Comparison of ENCODE assay signal across 10 cellular contexts in genomic region chr1:34590211-34590623, GRCh38.
DNase-seq lines count a peak whose midpoint lies in the region; ATAC-seq and TF ChIP-seq lines count a peak whose summit lies in the region.
"Had no signal": no experiment of that assay in that cellular context is flagged by ENCODE, and none has a peak within 500 bp of the region (broad histone marks: within the 10 kb centered on the region; RNA-seq: fewer than 3 reads in every experiment).

No MANE protein-coding gene starts in this region.

- no peak overlapping the region for H3K4me3 Mint-ChIP-seq in CD8-positive, alpha-beta T cell

- ATAC-seq in CD8-positive, alpha-beta T cell, result no peak
- no peak for ATAC-seq in HG02678 (IDR thresholded peaks at IDR 0.05; ENCODE audit: unreplicated experiment)

- TF ChIP-seq CTCF in kidney epithelial cell (IDR thresholded peaks at IDR 0.05; ENCODE audit: insufficient read depth, low read length, poor library complexity, severe bottlenecking), result no peak
- no peak for TF ChIP-seq CTCF in CD8-positive, alpha-beta T cell (IDR thresholded peaks at IDR 0.05)

- no peaks in the 10 kb centered on the region for H3K36me3 Mint-ChIP-seq in CD8-positive, alpha-beta T cell

- H3K4me3 ChIP-seq in kidney epithelial cell (ENCODE audit: low read depth, low read length), result no peak overlapping the region
- H3K4me3 ChIP-seq in CD8-positive, alpha-beta T cell (ENCODE audit: low read depth, low read length), result no peak overlapping the region
- H3K4me3 ChIP-seq: ovary had no signal

- H3K27me3 Mint-ChIP-seq in CD8-positive, alpha-beta T cell (ENCODE audit: low read depth), result peaks cover 4% of the 10 kb centered on the region

- DNase-seq in ELR (ENCODE audit: low read depth) (peak; percentile 2), NCI-H187 treated with DMSO at 0.1 percent for 48 hours (lab: John Stamatoyannopoulos, UW) (peak; percentile 89), SHP77 (lab: John Stamatoyannopoulos, UW) (peak; percentile 42 to 66), kidney epithelial cell (ENCODE audit: low read depth) (peak; percentile 59), C1 segment of cervical spinal cord (lab: John Stamatoyannopoulos, UW) (no peak)
- DNase-seq in CD8-positive, alpha-beta T cell, result no peak
- DNase-seq in stimulated activated naive CD4-positive, alpha-beta T cell (lab: John Stamatoyannopoulos, UW), result no peak
- DNase-seq: KBM-7, ovary had no signal

- no peaks in the 10 kb centered on the region for H3K27me3 ChIP-seq in kidney epithelial cell (ENCODE audit: control insufficient read depth, insufficient read depth, low read length)
- no peaks in the 10 kb centered on the region for H3K27me3 ChIP-seq in CD8-positive, alpha-beta T cell (ENCODE audit: insufficient read depth, low read length)
- H3K27me3 ChIP-seq: ovary had no signal

- no peaks in the 10 kb centered on the region for H3K4me1 Mint-ChIP-seq in CD8-positive, alpha-beta T cell (ENCODE audit: low read depth)

- H3K27ac ChIP-seq in CD8-positive, alpha-beta T cell (ENCODE audit: low read depth, low read length), result no peak overlapping the region
- H3K27ac ChIP-seq: ovary had no signal

- intact Hi-C loops in CD8-positive, alpha-beta T cell (cut with DNase I, micrococcal nuclease), result loop anchor here in 1 of 2 experiments (10.0 kb wide), 1 partner anchor 955 kb away; no protein-coding TSS in a partner anchor

- no peaks in the 10 kb centered on the region for H3K4me1 ChIP-seq in CD8-positive, alpha-beta T cell (ENCODE audit: insufficient read depth, low read length)

- no peaks in the 10 kb centered on the region for H3K36me3 ChIP-seq in kidney epithelial cell (ENCODE audit: control insufficient read depth, insufficient read depth, low read length)
- no peaks in the 10 kb centered on the region for H3K36me3 ChIP-seq in CD8-positive, alpha-beta T cell (ENCODE audit: insufficient read depth, low read length)
- H3K36me3 ChIP-seq: ovary had no signal

- POLR2A ChIA-PET in CD8-positive, alpha-beta T cell (lab: Charles Lee), result no interaction called here

- no peak overlapping the region for H3K27ac Mint-ChIP-seq in CD8-positive, alpha-beta T cell

- H3K9me3 ChIP-seq in CD8-positive, alpha-beta T cell (ENCODE audit: low read length), result no peaks in the 10 kb centered on the region
- H3K9me3 ChIP-seq: ovary had no signal

- CTCF ChIA-PET in CD8-positive, alpha-beta T cell (lab: Charles Lee), result no interaction called here

- H3K9me3 Mint-ChIP-seq in CD8-positive, alpha-beta T cell, result no peaks in the 10 kb centered on the region

Comparison
In these comparisons a context has a peak if more than half of its experiments do, and no peak if none do; other contexts are left out.
1. DNase-seq: peak in ELR (single experiment), NCI-H187 treated with DMSO at 0.1 percent for 48 hours (single experiment), SHP77 (2 of 2) and kidney epithelial cell (single experiment); none in C1 segment of cervical spinal cord (0 of 14), CD8-positive, alpha-beta T cell (0 of 7) and stimulated activated naive CD4-positive, alpha-beta T cell (0 of 6).